In genomic region chr18:76565238-76566173, GRCh38 we compare ENCODE assay signal across 8 cellular contexts.
DNase-seq lines count a peak whose midpoint lies in the region; ATAC-seq and TF ChIP-seq lines count a peak whose summit lies in the region.

No MANE protein-coding gene starts in this region.

- peak overlapping the region; percentile 34 for H3K4me3 Mint-ChIP-seq in natural killer cell treated with Interleukin-12 subunit alpha and Interleukin-12 subunit beta and Interleukin-15 and Interleukin-18, amount 100 ng/mL, for 72 hours

- in situ Hi-C loops in KBM-7 (cut with MboI; ENCODE audit: low pct_unique_long_range_greater_than_20kb, low sequenced_read_pairs): no loop called here

- H3K4me1 ChIP-seq in foreskin keratinocyte: peaks cover 23% of the 10 kb centered on the region

- ATAC-seq in foreskin keratinocyte (peak; percentile 90), GM18511 (IDR thresholded peaks at IDR 0.05; ENCODE audit: unreplicated experiment) (no peak), GM18861 (IDR thresholded peaks at IDR 0.05; ENCODE audit: unreplicated experiment) (no peak)
- ATAC-seq in natural killer cell treated with Interleukin-12 subunit alpha and Interleukin-12 subunit beta and Interleukin-15 and Interleukin-18, amount 100 ng/mL, for 72 hours: peak in 1 of 2 donors; percentile 74

- DNase-seq in AG08396 (ENCODE audit: low spot score) (peak; percentile 92), KBM-7 (peak; percentile 92), SKM-1 (lab: John Stamatoyannopoulos, UW; ENCODE audit: unreplicated experiment) (peak; percentile 77), foreskin keratinocyte (peak; percentile 83 to 93)
- no peak for DNase-seq in natural killer cell treated with Interleukin-12 subunit alpha and Interleukin-12 subunit beta and Interleukin-15 and Interleukin-18, amount 100 ng/mL, for 72 hours (ENCODE audit: low spot score)
- no peak for DNase-seq in stimulated activated CD8-positive, alpha-beta memory T cell treated with anti-CD3 and anti-CD28 coated beads, Interleukin-4, amount 100 ng/mL, for 48 hours

- H3K36me3 Mint-ChIP-seq in natural killer cell treated with Interleukin-12 subunit alpha and Interleukin-12 subunit beta and Interleukin-15 and Interleukin-18, amount 100 ng/mL, for 72 hours: no peaks in the 10 kb centered on the region

- H3K27me3 Mint-ChIP-seq in natural killer cell treated with Interleukin-12 subunit alpha and Interleukin-12 subunit beta and Interleukin-15 and Interleukin-18, amount 100 ng/mL, for 72 hours: peaks cover 12 to 28% of the 10 kb centered on the region in 2 donors

- H3K27me3 ChIP-seq in foreskin keratinocyte: no peaks in the 10 kb centered on the region

- peak overlapping the region; percentile 91 for H3K27ac ChIP-seq in foreskin keratinocyte

- H3K9me3 Mint-ChIP-seq in natural killer cell treated with Interleukin-12 subunit alpha and Interleukin-12 subunit beta and Interleukin-15 and Interleukin-18, amount 100 ng/mL, for 72 hours: no peaks in the 10 kb centered on the region

- H3K27ac Mint-ChIP-seq in natural killer cell treated with Interleukin-12 subunit alpha and Interleukin-12 subunit beta and Interleukin-15 and Interleukin-18, amount 100 ng/mL, for 72 hours: peak overlapping the region in 1 of 2 donors; percentile 57

- peaks cover 6 to 13% of the 10 kb centered on the region in 2 donors for H3K4me1 Mint-ChIP-seq in natural killer cell treated with Interleukin-12 subunit alpha and Interleukin-12 subunit beta and Interleukin-15 and Interleukin-18, amount 100 ng/mL, for 72 hours (ENCODE audit: low read depth in 2 of 2)

- no peak for TF ChIP-seq CTCF in foreskin keratinocyte (conservative IDR thresholded peaks at IDR 0.05)

Comparison
In these comparisons a context has a peak if more than half of its experiments do, and no peak if none do; other contexts are left out.
1. DNase-seq: peak in AG08396 (single experiment), KBM-7 (single experiment), SKM-1 (single experiment) and foreskin keratinocyte (2 of 2); none in natural killer cell treated with Interleukin-12 subunit alpha and Interleukin-12 subunit beta and Interleukin-15 and Interleukin-18, amount 100 ng/mL, for 72 hours (single experiment) and stimulated activated CD8-positive, alpha-beta memory T cell treated with anti-CD3 and anti-CD28 coated beads, Interleukin-4, amount 100 ng/mL, for 48 hours (single experiment).